In the genomic region with DNA sequence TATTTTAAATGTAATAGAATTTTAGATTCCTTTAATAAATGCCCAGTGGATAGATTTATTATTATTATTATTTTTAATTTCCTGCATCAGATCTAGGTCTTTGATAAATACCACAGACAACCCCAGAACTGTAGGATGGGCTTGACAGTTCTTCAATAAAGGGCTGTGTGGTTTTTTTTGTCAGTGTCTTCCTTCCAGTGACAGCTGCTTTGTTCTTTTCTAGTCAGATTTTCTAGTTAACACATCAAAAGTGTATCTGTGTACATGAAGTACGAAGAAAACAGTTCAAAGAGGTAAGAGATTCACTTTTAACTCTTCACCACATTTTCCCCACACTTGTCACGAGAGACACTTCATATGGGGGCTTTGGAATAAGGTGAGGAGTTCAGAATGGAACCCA, we compare ENCODE assay signal across 12 cellular contexts.
"Had no signal": no experiment of that assay in that cellular context is flagged by ENCODE, and none has a peak within 500 bp of the region (broad histone marks: within the 10 kb centered on the region; RNA-seq: fewer than 3 reads in every experiment).

No MANE protein-coding gene starts in this region.

- DNase-seq: NCI-H1105 treated with DMSO at 0.1 percent for 48 hours, NCI-H1436, NCI-H2081 treated with DMSO at 0.1 percent for 48 hours, NCI-H510A, SHP77 treated with DMSO at 0.1 percent for 48 hours, T1000 had no signal

- ATAC-seq: activated CD8-positive, alpha-beta memory T cell treated with anti-CD3 and anti-CD28 coated beads, Interleukin-2, amount 10 ng/mL, durations not matched to agents 7 days and 5 days had no signal

- H3K4me1 ChIP-seq: ascending aorta, Peyer's patch, SJSA1 had no signal

- H3K27ac ChIP-seq: ascending aorta, cardiac muscle cell, Peyer's patch, SJSA1, WERI-Rb-1 had no signal

- H3K36me3 ChIP-seq: ascending aorta, cardiac muscle cell, Peyer's patch, SJSA1, WERI-Rb-1 had no signal

- H3K9me3 ChIP-seq: ascending aorta, Peyer's patch, SJSA1 had no signal

- H3K27me3 ChIP-seq: ascending aorta, cardiac muscle cell, Peyer's patch, SJSA1 had no signal

- H3K4me3 ChIP-seq: ascending aorta, cardiac muscle cell, Peyer's patch, SJSA1 had no signal
